ENCODE assay signal across 9 cellular contexts in the genomic region with DNA sequence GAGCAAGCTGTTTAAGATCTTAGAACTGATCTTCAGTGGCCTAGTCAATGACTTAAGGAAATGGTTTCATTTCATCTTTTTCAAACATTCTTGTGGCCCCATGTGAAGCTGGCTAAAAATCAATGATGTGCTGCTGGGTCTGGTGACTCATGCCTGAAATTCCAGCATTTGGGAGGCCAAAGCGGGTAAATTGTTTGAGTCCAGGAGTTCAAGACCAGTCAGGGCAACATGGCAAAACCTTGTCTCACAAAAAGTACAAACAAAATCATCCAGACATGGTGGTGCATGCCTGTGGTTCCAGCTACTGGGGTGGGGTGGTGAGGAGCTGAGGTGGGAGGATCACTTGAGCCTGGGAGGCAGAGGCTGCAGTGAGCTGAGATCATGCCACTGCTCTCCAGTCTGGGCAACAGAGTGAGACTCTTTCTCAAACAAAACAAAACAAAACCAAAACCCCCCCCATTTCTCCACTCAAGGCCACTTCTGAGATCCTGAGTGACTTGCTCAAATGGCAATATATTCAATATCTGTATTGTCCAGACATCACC. TPM values are rescaled to one million over a fixed set of nuclear protein-coding genes. Genes with fewer than 3 reads are reported as not detected.
A peak's percentile ranks its signal among the peaks of the same experiment; 100 is the strongest.
DNase-seq lines count a peak whose midpoint lies in the region; ATAC-seq and TF ChIP-seq lines count a peak whose summit lies in the region.
"Had no signal": no experiment of that assay in that cellular context is flagged by ENCODE, and none has a peak within 500 bp of the region (broad histone marks: within the 10 kb centered on the region; RNA-seq: fewer than 3 reads in every experiment).

No MANE protein-coding gene starts in this region.

- H3K4me3 Mint-ChIP-seq in T-cell: no peak overlapping the region
- no peak overlapping the region for H3K4me3 Mint-ChIP-seq in CD4-positive, alpha-beta memory T cell

- in situ Hi-C loops in GM13976 (cut with MboI; ENCODE audit: low sequenced_read_pairs, unreplicated experiment): loop anchor here (10.0 kb wide), 1 partner anchor 46 kb away; no protein-coding TSS in a partner anchor

- peaks cover 0 to 18% of the 10 kb centered on the region in 2 donors for H3K27me3 Mint-ChIP-seq in T-cell
- H3K27me3 Mint-ChIP-seq in CD4-positive, alpha-beta memory T cell: peaks cover 4 to 10% of the 10 kb centered on the region in 2 donors

- DNase-seq in GM13976 (ENCODE audit: low spot score) (peak; percentile 37), SJSA1 (ENCODE audit: low read depth in 1 of 2, low spot score in 2 of 2) (peak; percentile 96 to 97), fibroblast of pulmonary artery (ENCODE audit: low read depth) (peak; percentile 92), T-cell (no peak)
- DNase-seq in CD4-positive, alpha-beta memory T cell: no peak
- DNase-seq: NCI-H82 had no signal

- CTCF ChIA-PET in T-cell (lab: Charles Lee): interaction anchor here in 1 of 2 donors (0.7 kb wide), 1 partner anchor 956 kb away, joined by 4 read pairs; no protein-coding TSS in a partner anchor
- CTCF ChIA-PET in CD4-positive, alpha-beta memory T cell (lab: Charles Lee; ENCODE audit: partially characterized antibody): interaction anchor here (3.8 kb wide), 1 partner anchor 18 kb away, joined by 16 read pairs; the partner anchor contains the start of gene COL1A1

- ATAC-seq in GM18511 (IDR thresholded peaks at IDR 0.05; ENCODE audit: unreplicated experiment) (no peak), GM19455 (IDR thresholded peaks at IDR 0.05; ENCODE audit: unreplicated experiment) (no peak), T-cell (replicated peaks in 1 of 4) (no peak)

- no peaks in the 10 kb centered on the region for H3K36me3 Mint-ChIP-seq in T-cell
- no peaks in the 10 kb centered on the region for H3K36me3 Mint-ChIP-seq in CD4-positive, alpha-beta memory T cell

- POLR2A ChIA-PET in T-cell (lab: Charles Lee): no interaction called here
- POLR2A ChIA-PET in CD4-positive, alpha-beta memory T cell (lab: Charles Lee; ENCODE audit: partially characterized antibody): interaction anchor here (1.4 kb wide), 1 partner anchor 13 kb away, joined by 3 read pairs; no protein-coding TSS in a partner anchor

- H3K4me2 ChIP-seq in skeletal muscle satellite cell (ENCODE audit: low read length): peak overlapping the region; percentile 75

- H3K27ac ChIP-seq in SJSA1: peak overlapping the region; percentile 97
- H3K27ac ChIP-seq in CD4-positive, alpha-beta memory T cell (ENCODE audit: low read depth, low read length): no peak overlapping the region

- H3K9me3 ChIP-seq in SJSA1 (replicated peaks) (no peaks in the 10 kb centered on the region), skeletal muscle satellite cell (replicated peaks; ENCODE audit: low read length) (no peaks in the 10 kb centered on the region)
- H3K9me3 ChIP-seq in CD4-positive, alpha-beta memory T cell (ENCODE audit: control insufficient read depth in 1 of 2, low read length in 2 of 2): no peaks in the 10 kb centered on the region

- peak overlapping the region; percentile 82 for H3K9ac ChIP-seq in skeletal muscle satellite cell (ENCODE audit: low read depth, low read length)

- H3K9me3 Mint-ChIP-seq in T-cell: no peaks in the 10 kb centered on the region
- H3K9me3 Mint-ChIP-seq in CD4-positive, alpha-beta memory T cell: no peaks in the 10 kb centered on the region

- H3K36me3 ChIP-seq in SJSA1: no peaks in the 10 kb centered on the region
- no peaks in the 10 kb centered on the region for H3K36me3 ChIP-seq in skeletal muscle satellite cell (ENCODE audit: insufficient read depth, low read length)
- no peaks in the 10 kb centered on the region for H3K36me3 ChIP-seq in CD4-positive, alpha-beta memory T cell (ENCODE audit: insufficient read depth, low read length)

- H3K4me3 ChIP-seq in SJSA1 (no peak overlapping the region), fibroblast of pulmonary artery (replicated peaks; ENCODE audit: low read depth, low read length) (no peak overlapping the region), skeletal muscle satellite cell (ENCODE audit: low read length) (peak overlapping the region; percentile 44)
- H3K4me3 ChIP-seq in CD4-positive, alpha-beta memory T cell (ENCODE audit: low read length in 2 of 2): no peak overlapping the region

- intact Hi-C loops in CD4-positive, alpha-beta memory T cell (cut with micrococcal nuclease): loop anchor here (2.0 kb wide), 1 partner anchor 30 kb away; no protein-coding TSS in a partner anchor

- H3K27me3 ChIP-seq in SJSA1 (replicated peaks): no peaks in the 10 kb centered on the region
- H3K27me3 ChIP-seq in skeletal muscle satellite cell (ENCODE audit: control insufficient read depth, insufficient read depth, low read length): no peaks in the 10 kb centered on the region
- no peaks in the 10 kb centered on the region for H3K27me3 ChIP-seq in CD4-positive, alpha-beta memory T cell (ENCODE audit: insufficient read depth, low read length)

- H3K4me1 Mint-ChIP-seq in T-cell: no peaks in the 10 kb centered on the region
- peaks cover 0 to 9% (median 0%) of the 10 kb centered on the region in 4 donors for H3K4me1 Mint-ChIP-seq in CD4-positive, alpha-beta memory T cell

- TF ChIP-seq CTCF in GM13976 (IDR thresholded peaks at IDR 0.05; ENCODE audit: borderline replicate concordance, control extremely low read depth, extremely low read depth, insufficient read depth, missing control alignments) (no peak), fibroblast of pulmonary artery (IDR thresholded peaks at IDR 0.05; ENCODE audit: low read length, missing control alignments) (no peak)

- H3K4me1 ChIP-seq in SJSA1 (replicated peaks) (peaks cover 54% of the 10 kb centered on the region), skeletal muscle satellite cell (ENCODE audit: control insufficient read depth, insufficient read depth, low read length) (peaks cover 72% of the 10 kb centered on the region)
- no peaks in the 10 kb centered on the region for H3K4me1 ChIP-seq in CD4-positive, alpha-beta memory T cell (ENCODE audit: insufficient read depth, low read length)

- H3K27ac Mint-ChIP-seq in T-cell: no peak overlapping the region
- H3K27ac Mint-ChIP-seq in CD4-positive, alpha-beta memory T cell: no peak overlapping the region

RNA-seq across cellular contexts. Expression of gene COL1A1, which starts 17.4 kb away (rescaled TPM):
- 957 and 2,133 TPM in 2 replicates for total RNA-seq in SJSA1 (2014; rRNA removed; shearing (Covaris generic))
- total RNA-seq in skeletal muscle satellite cell (2012; rRNA removed): 1,202 and 1,869 TPM in 2 replicates
- 10 to 100 TPM in 2 of 5 donors, 1 to 10 TPM in 3; 4.1 to 21.0 (median 6.6) TPM for total RNA-seq in T-cell
- total RNA-seq in CD4-positive, alpha-beta memory T cell: 1 to 10 TPM; 1.0 to 1.6 TPM
- not detected for polyA plus RNA-seq in CD4-positive, alpha-beta memory T cell

RNA-seq across cellular contexts. Expression of gene SGCA, which starts 53.0 kb away (rescaled TPM):
- total RNA-seq in SJSA1 (2014; rRNA removed; shearing (Covaris generic)): 2.4 TPM in 1 of 2 replicates, not detected in the other
- total RNA-seq in skeletal muscle satellite cell (2012; rRNA removed): 2.5 and 15.7 TPM in 2 replicates
- under 1 TPM in 1 of 5 donors, not detected in 4; 0.33 TPM for total RNA-seq in T-cell
- total RNA-seq in CD4-positive, alpha-beta memory T cell: not detected
- not detected for polyA plus RNA-seq in CD4-positive, alpha-beta memory T cell

RNA-seq across cellular contexts. Expression of gene TMEM92, which starts 55.4 kb away (rescaled TPM):
- 0.05 TPM in 1 of 2 replicates, not detected in the other for total RNA-seq in SJSA1 (2014; rRNA removed; shearing (Covaris generic))
- 0.25 TPM in 1 of 2 replicates, not detected in the other for total RNA-seq in skeletal muscle satellite cell (2012; rRNA removed)
- total RNA-seq in T-cell: not detected
- not detected for total RNA-seq in CD4-positive, alpha-beta memory T cell
- polyA plus RNA-seq in CD4-positive, alpha-beta memory T cell: not detected

Comparison
In these comparisons a context has a peak if more than half of its experiments do, and no peak if none do; other contexts are left out.
1. DNase-seq: peak in GM13976 (single experiment), SJSA1 (2 of 2) and fibroblast of pulmonary artery (single experiment); none in T-cell (0 of 34) and CD4-positive, alpha-beta memory T cell (0 of 5).
2. RNA of gene COL1A1, which starts 17.4 kb away (total RNA-seq): 957 to 2,133 TPM in SJSA1; 4.1 to 21.0 TPM in T-cell and 1.0 to 1.6 TPM in CD4-positive, alpha-beta memory T cell; every median in the first group is over 10 times any median in the second.